Comparison of ENCODE assay signal across 1 cellular context in genomic region chr13:44971656-44972595, GRCh38.
TF ChIP-seq lines count a peak whose summit lies in the region.

No MANE protein-coding gene starts in this region.

TF ChIP-seq in GM12878, 131 proteins besides CTCF, POLR2A, EP300 and RAD21:
- TF ChIP-seq MEF2A (IDR thresholded peaks at IDR 0.05; ENCODE audit: insufficient read depth, low read depth, low read length), result no peak
- TF ChIP-seq POU2F2 (IDR thresholded peaks at IDR 0.05; ENCODE audit: borderline replicate concordance, low read depth, low read length), result peak; percentile 78; the same call in 2 of the 3 replicates
TF ChIP-seq in GM12878: peak in this region for 1.
